8 cellular contexts compared by ENCODE assay signal in the genomic region with DNA sequence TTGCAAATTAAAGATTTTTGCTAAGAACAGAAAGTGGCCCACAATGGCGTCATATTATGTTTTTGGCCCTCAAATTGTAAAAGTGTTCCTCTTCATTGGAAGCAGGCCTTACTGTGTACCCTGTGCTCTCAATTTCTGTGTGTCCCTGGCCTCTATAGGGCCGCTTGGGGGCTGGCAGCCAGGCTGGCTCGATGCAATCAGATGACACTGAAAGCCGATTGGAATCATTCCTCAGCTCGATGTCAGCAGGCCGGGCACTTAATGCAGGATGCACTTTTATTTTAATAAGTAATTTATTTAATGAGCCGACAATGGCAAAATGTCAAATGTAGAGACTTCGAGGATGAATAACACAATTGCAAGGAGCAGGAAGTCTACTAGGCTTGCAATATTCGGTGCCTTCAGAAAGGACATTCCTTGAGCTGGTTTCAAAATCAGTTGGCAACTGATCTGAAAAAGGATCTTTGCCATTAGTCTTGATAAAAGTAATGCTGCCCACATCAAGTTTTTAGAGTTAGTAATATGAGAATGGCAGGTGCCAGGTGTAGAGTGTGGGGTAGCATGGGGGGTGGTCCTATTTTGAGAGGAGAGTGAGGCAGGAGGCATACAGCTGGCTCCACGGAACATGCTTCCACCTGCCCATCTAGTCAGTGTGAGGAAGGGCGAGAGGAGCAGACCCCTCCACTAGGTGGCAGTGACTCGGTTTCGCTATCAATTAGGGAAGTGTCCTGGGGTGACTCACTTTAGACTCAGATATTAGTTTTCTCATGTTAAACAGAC.
DNase-seq lines count a peak whose midpoint lies in the region; ATAC-seq and TF ChIP-seq lines count a peak whose summit lies in the region.

No MANE protein-coding gene starts in this region.

- H3K27ac Mint-ChIP-seq in WTC11 (peak overlapping the region; percentile 24; the same call in 1 of the 2 replicates), memory B cell (no peak overlapping the region)

- H3K4me3 Mint-ChIP-seq in WTC11 (no peak overlapping the region), memory B cell (peak overlapping the region; percentile 22)

- H3K27ac ChIP-seq in AG04450 (ENCODE audit: low read depth, low read length) (no peak overlapping the region), transverse colon (no peak overlapping the region)

- no peak overlapping the region for H3K4me3 ChIP-seq in AG04450 (ENCODE audit: low read depth, low read length)
- H3K4me3 ChIP-seq in transverse colon, result no peak overlapping the region

- peaks cover 24% of the 10 kb centered on the region for H3K4me1 Mint-ChIP-seq in WTC11
- peaks cover 5% of the 10 kb centered on the region for H3K4me1 Mint-ChIP-seq in memory B cell

- ATAC-seq in GM18517 (IDR thresholded peaks at IDR 0.05; ENCODE audit: unreplicated experiment) (peak; percentile 100), HG02885 (IDR thresholded peaks at IDR 0.05; ENCODE audit: poor library complexity, unreplicated experiment) (peak; percentile 100), WTC11 (peak; percentile 100), memory B cell (ENCODE audit: low read depth) (peak; percentile 100)

- 71 to 83% methylated on average over 9 to 13 of the region's 13 CpGs for WGBS in transverse colon (ENCODE audit: low coverage in 1 of 2), 2 donors

- peaks cover 2% of the 10 kb centered on the region; the same call in 1 of the 2 replicates for H3K36me3 Mint-ChIP-seq in WTC11
- no peaks in the 10 kb centered on the region for H3K36me3 Mint-ChIP-seq in memory B cell

- POLR2A ChIA-PET in AG04450 (lab: Yijun Ruan, JAX), result no interaction called here
- POLR2A ChIA-PET in WTC11 (lab: Charles Lee), result interaction anchor here (0.6 kb wide), 2 partner anchors 264 to 1589 kb away, joined by 3 to 5 read pairs; no protein-coding TSS in a partner anchor

- H3K27me3 Mint-ChIP-seq in WTC11 (ENCODE audit: low read depth), result no peaks in the 10 kb centered on the region
- peaks cover 3% of the 10 kb centered on the region for H3K27me3 Mint-ChIP-seq in memory B cell

- H3K9me3 Mint-ChIP-seq in WTC11, result no peaks in the 10 kb centered on the region
- no peaks in the 10 kb centered on the region for H3K9me3 Mint-ChIP-seq in memory B cell

- DNase-seq in AG04450 (ENCODE audit: low read depth, low spot score) (no peak), NCI-H1694 treated with DMSO at 0.1 percent for 48 hours (lab: John Stamatoyannopoulos, UW) (peak; percentile 67), WTC11 (ENCODE audit: low spot score) (peak; percentile 66), dermis blood vessel endothelial cell (peak; percentile 77), memory B cell (ENCODE audit: low spot score in 2 of 2) (peak; percentile 51 to 54), transverse colon (peak; percentile 48)

- H3K9me3 ChIP-seq in AG04450 (ENCODE audit: control insufficient read depth, insufficient read depth, low read length), result no peaks in the 10 kb centered on the region
- no peaks in the 10 kb centered on the region for H3K9me3 ChIP-seq in transverse colon

- intact Hi-C loops in transverse colon (cut with DNase I; ENCODE audit: low total_unique reads), result no loop called here

- CTCF ChIA-PET in AG04450 (lab: Charles Lee), result interaction anchor here (0.6 to 2.2 kb wide), 11 partner anchors 12 to 404 kb away, joined by 3 to 17 read pairs (median 4); no protein-coding TSS in a partner anchor
- CTCF ChIA-PET in WTC11 (lab: Charles Lee), result interaction anchor here (0.5 to 2.3 kb wide), 34 partner anchors 9 to 821 kb away, joined by 3 to 15 read pairs (median 4); a partner anchor contains a TSS

- in situ Hi-C loops in transverse colon (cut with MboI; ENCODE audit: low pct_ligation_motif_present in 1 of 4, low pct_unique_long_range_greater_than_20kb in 1 of 4, low sequenced_read_pairs in 3 of 4), result no loop called here

- no peaks in the 10 kb centered on the region for H3K4me1 ChIP-seq in transverse colon

- no peak for TF ChIP-seq POLR2A in transverse colon (IDR thresholded peaks at IDR 0.05)

- no peaks in the 10 kb centered on the region for H3K36me3 ChIP-seq in transverse colon

- H3K27me3 ChIP-seq in AG04450 (ENCODE audit: control insufficient read depth, insufficient read depth, low read length) (peaks cover 5% of the 10 kb centered on the region), transverse colon (no peaks in the 10 kb centered on the region)

- no peak for TF ChIP-seq EP300 in transverse colon (IDR thresholded peaks at IDR 0.05; ENCODE audit: low read depth)

- TF ChIP-seq CTCF in AG04450 (IDR thresholded peaks at IDR 0.05; ENCODE audit: low read depth, low read length) (peak; percentile 70), WTC11 (IDR thresholded peaks at IDR 0.05) (peak; percentile 57), transverse colon (IDR thresholded peaks at IDR 0.05) (peak in 4 of 5 experiments; percentile 23 to 44 (median 40))

TF ChIP-seq in WTC11, 78 proteins besides CTCF, POLR2A, EP300 and RAD21:
- TF ChIP-seq, protein P1, sequence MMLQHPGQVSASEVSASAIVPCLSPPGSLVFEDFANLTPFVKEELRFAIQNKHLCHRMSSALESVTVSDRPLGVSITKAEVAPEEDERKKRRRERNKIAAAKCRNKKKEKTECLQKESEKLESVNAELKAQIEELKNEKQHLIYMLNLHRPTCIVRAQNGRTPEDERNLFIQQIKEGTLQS (CRISPR knock-in tag; conservative IDR thresholded peaks at IDR 0.05), result no peak
- TF ChIP-seq, protein P2, sequence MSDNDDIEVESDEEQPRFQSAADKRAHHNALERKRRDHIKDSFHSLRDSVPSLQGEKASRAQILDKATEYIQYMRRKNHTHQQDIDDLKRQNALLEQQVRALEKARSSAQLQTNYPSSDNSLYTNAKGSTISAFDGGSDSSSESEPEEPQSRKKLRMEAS (CRISPR knock-in tag; IDR thresholded peaks at IDR 0.05), result peak; percentile 22; the same call in 1 of the 2 replicates
- 0 out of 2 replicates have a peak, but pooled peaks have one; percentile 19 for TF ChIP-seq PRRX2 (CRISPR knock-in tag; IDR thresholded peaks at IDR 0.05)
